Comparison of ENCODE assay signal across 28 cellular contexts in the genomic region with DNA sequence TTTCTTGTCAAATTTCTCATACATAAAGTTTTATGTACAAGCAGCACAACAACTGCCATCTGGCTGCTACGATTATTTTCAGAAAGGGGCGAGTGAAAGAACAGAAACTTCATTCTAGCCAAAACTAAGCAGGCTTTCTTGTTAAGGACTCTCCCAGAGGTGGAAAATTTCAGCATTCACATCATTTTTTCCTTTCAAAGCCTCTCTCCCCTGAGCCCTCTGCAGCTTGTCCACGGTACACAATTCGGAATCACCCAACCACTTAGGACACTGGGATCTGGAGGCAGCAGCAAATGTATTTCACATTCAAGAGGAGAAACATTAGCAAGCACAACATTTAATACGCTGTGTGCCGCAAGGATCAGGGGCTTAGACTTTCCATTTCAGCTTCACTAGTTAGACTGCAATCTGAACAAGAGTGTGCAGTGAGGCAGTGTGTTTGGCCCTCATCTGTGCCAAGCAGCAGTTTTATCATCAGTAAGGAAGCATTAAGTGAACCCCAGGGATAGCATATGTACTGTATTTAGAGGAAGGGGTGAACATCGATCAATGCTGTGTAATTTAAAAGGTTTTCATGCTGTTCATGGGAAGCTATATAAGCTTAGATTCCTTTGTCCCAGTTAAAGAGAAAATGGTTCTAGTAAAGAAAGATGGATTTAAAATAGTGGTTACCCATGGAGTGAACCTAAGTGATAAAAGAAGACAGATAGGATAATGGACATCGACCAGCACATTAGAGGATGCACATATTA.
"Had no signal": no experiment of that assay in that cellular context is flagged by ENCODE, and none has a peak within 500 bp of the region (broad histone marks: within the 10 kb centered on the region; RNA-seq: fewer than 3 reads in every experiment).

No MANE protein-coding gene starts in this region.

- H3K27me3 ChIP-seq: ascending aorta, breast epithelium, cardiac muscle cell, colonic mucosa, esophagus squamous epithelium, gastroesophageal sphincter had no signal

- H3K4me3 ChIP-seq: ascending aorta, breast epithelium, cardiac muscle cell, colonic mucosa, esophagus squamous epithelium, gastroesophageal sphincter had no signal

- H3K4me1 ChIP-seq: ascending aorta, breast epithelium, colonic mucosa, esophagus squamous epithelium, gastroesophageal sphincter had no signal

- ATAC-seq: activated CD8-positive, alpha-beta memory T cell treated with anti-CD3 and anti-CD28 coated beads, Interleukin-2, amount 10 ng/mL, durations not matched to agents 7 days and 5 days; activated CD8-positive, alpha-beta T cell treated with anti-CD3 and anti-CD28 coated beads, Interleukin-2, amount 10 ng/mL, durations not matched to agents 7 days and 5 days; activated naive CD4-positive, alpha-beta T cell treated with anti-CD3 and anti-CD28 coated beads, Interleukin-2, amount 50 U/mL, for 72 hours; gastroesophageal sphincter; WTC11 had no signal

- H3K36me3 ChIP-seq: ascending aorta, breast epithelium, cardiac muscle cell, colonic mucosa, esophagus squamous epithelium, gastroesophageal sphincter had no signal

- H3K9me3 ChIP-seq: ascending aorta, breast epithelium, colonic mucosa, esophagus squamous epithelium, gastroesophageal sphincter had no signal

- DNase-seq: activated CD4-positive, alpha-beta T cell treated with anti-CD3 and anti-CD28 coated beads for 1 hour; activated CD4-positive, alpha-beta T cell treated with anti-CD3 and anti-CD28 coated beads for 4 hours; activated CD4-positive, alpha-beta T cell treated with anti-CD3 and anti-CD28 coated beads, Interleukin-2, amount 10 ng/mL, durations not matched to agents 7 days and 5 days; activated CD4-positive, alpha-beta T cell treated with anti-CD3 and anti-CD28 coated beads, Interleukin-2, amount 50 U/mL, for 4 hours; activated CD8-positive, alpha-beta memory T cell treated with anti-CD3 and anti-CD28 coated beads, Interleukin-2, amount 10 ng/mL, durations not matched to agents 7 days and 5 days; activated CD8-positive, alpha-beta memory T cell treated with anti-CD3 and anti-CD28 coated beads, Interleukin-2, amount 50 U/mL, for 4 hours; activated CD8-positive, alpha-beta T cell treated with anti-CD3 and anti-CD28 coated beads, Interleukin-2, amount 10 ng/mL, durations not matched to agents 7 days and 5 days; activated gamma-delta T cell; activated naive CD4-positive, alpha-beta T cell; activated naive CD4-positive, alpha-beta T cell treated with anti-CD3 and anti-CD28 coated beads, Interleukin-2, amount 10 ng/mL, durations not matched to agents 7 days and 5 days; activated naive CD8-positive, alpha-beta T cell treated with anti-CD3 and anti-CD28 coated beads, Interleukin-2, amount 10 ng/mL, durations not matched to agents 7 days and 5 days; activated T-cell treated with anti-CD3 and anti-CD28 coated beads, Interleukin-2, amount 50 U/mL, for 1 hour; activated T-cell treated with anti-CD3 and anti-CD28 coated beads, Interleukin-2, amount 50 U/mL, for 48 hours; central memory CD4-positive, alpha-beta T cell; cerebellar nuclear complex; colonic mucosa; effector CD8-positive, alpha-beta T cell; esophagus squamous epithelium; foreskin melanocyte; T-helper 2 cell had no signal

- H3K27ac ChIP-seq: ascending aorta, breast epithelium, cardiac muscle cell, colonic mucosa, epithelial cell of prostate, esophagus squamous epithelium, gastroesophageal sphincter, VCaP had no signal
